Comparison of ENCODE assay signal across 3 cellular contexts in genomic region chr2:113520837-113521236, GRCh38. TPM values are rescaled to one million over a fixed set of nuclear protein-coding genes. Genes with fewer than 3 reads are reported as not detected.
"Had no signal": no experiment of that assay in that cellular context is flagged by ENCODE, and none has a peak within 500 bp of the region (broad histone marks: within the 10 kb centered on the region; RNA-seq: fewer than 3 reads in every experiment).

No MANE protein-coding gene starts in this region.

RNA-seq across cellular contexts. Expression of gene FOXD4L1, which starts 22.4 kb away (rescaled TPM):
- total RNA-seq: IMR-90, Right ventricle myocardium superior, SK-MEL-5 had no signal
